In the genomic region with DNA sequence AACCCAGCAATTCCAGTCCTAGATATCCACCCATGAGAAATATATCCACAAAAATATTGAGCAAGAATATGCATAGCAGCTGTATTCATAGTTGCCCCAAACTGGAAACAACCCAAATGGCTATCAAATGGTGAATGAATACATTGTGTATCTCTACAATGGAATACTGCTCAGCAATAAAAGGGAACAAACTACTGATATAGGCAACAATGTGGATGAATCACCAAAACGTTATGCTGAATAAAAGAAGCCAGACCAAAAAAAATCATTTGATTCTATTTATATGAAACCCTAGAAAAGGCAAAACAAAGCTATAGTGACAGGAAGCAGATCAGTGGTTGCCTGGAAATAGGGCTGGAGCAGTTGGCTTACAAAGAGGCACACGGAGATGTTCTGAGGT, we compare ENCODE assay signal across 23 cellular contexts. TPM values are rescaled to one million over a fixed set of nuclear protein-coding genes. Genes with fewer than 3 reads are reported as not detected.
DNase-seq lines count a peak whose midpoint lies in the region; ATAC-seq, FAIRE-seq and TF ChIP-seq lines count a peak whose summit lies in the region.
"Had no signal": no experiment of that assay in that cellular context is flagged by ENCODE, and none has a peak within 500 bp of the region (broad histone marks: within the 10 kb centered on the region; RNA-seq: fewer than 3 reads in every experiment).

No MANE protein-coding gene starts in this region.

- TF ChIP-seq EP300 in esophagus muscularis mucosa (IDR thresholded peaks at IDR 0.05): no peak

- no peaks in the 10 kb centered on the region for H3K27me3 Mint-ChIP-seq in Calu3 (ENCODE audit: unreplicated experiment)
- H3K27me3 Mint-ChIP-seq: activated CD4-positive, alpha-beta T cell treated with anti-CD3 and anti-CD28 coated beads for 36 hours; progenitor cell of endocrine pancreas; T-cell had no signal

- H3K4me3 ChIP-seq in PC-3 (ENCODE audit: low read length) (no peak overlapping the region), esophagus muscularis mucosa (no peak overlapping the region), kidney (ENCODE audit: low read length in 2 of 2) (no peak overlapping the region)
- H3K4me3 ChIP-seq: GM12878, smooth muscle cell, thyroid gland had no signal

- H3K27ac ChIP-seq in PC-3 (ENCODE audit: low read length) (no peak overlapping the region), esophagus muscularis mucosa (replicated peaks in 1 of 4) (no peak overlapping the region), kidney (ENCODE audit: low read depth in 2 of 2, low read length in 2 of 2) (no peak overlapping the region)
- H3K27ac ChIP-seq: thyroid gland had no signal

- FAIRE-seq in islet of Langerhans (lab: Jason Lieb, UNC) (peak; percentile 45), kidney (lab: Jason Lieb, UNC) (no peak)
- FAIRE-seq: GM12878 had no signal

- no peaks in the 10 kb centered on the region for H3K9me3 ChIP-seq in PC-3 (ENCODE audit: low read length)
- H3K9me3 ChIP-seq in esophagus muscularis mucosa: no peaks in the 10 kb centered on the region
- H3K9me3 ChIP-seq in kidney (ENCODE audit: control insufficient read depth in 1 of 2, low read length in 2 of 2): no peaks in the 10 kb centered on the region
- H3K9me3 ChIP-seq: thyroid gland had no signal

- TF ChIP-seq CTCF in PC-3 (conservative IDR thresholded peaks at IDR 0.05; ENCODE audit: low read depth, low read length): no peak
- no peak for TF ChIP-seq CTCF in Calu3 (IDR thresholded peaks at IDR 0.05; ENCODE audit: unreplicated experiment)
- TF ChIP-seq CTCF in esophagus muscularis mucosa (IDR thresholded peaks at IDR 0.05): no peak
- TF ChIP-seq CTCF in kidney (IDR thresholded peaks at IDR 0.05; ENCODE audit: borderline replicate concordance, extremely low read depth, insufficient read depth): no peak

- no peak overlapping the region for H3K4me3 Mint-ChIP-seq in Calu3 (ENCODE audit: low read depth, unreplicated experiment)
- H3K4me3 Mint-ChIP-seq: activated CD4-positive, alpha-beta T cell treated with anti-CD3 and anti-CD28 coated beads for 36 hours; activated T-cell treated with anti-CD3 and anti-CD28 coated beads, Interleukin-2, amount 50 U/mL, for 4 hours; T-cell had no signal

- H2AFZ ChIP-seq in PC-3 (ENCODE audit: low read length): no peak overlapping the region

- no peaks in the 10 kb centered on the region for H4K20me1 ChIP-seq in PC-3 (ENCODE audit: low read length)

- BruUV-seq in PC-3 (replicated peaks; lab: Mats Ljungman, UMichigan): no TSS peak
- no TSS peak for BruUV-seq in Calu3 (replicated peaks; lab: Mats Ljungman, UMichigan)

- DNase-seq in PC-3: peak; percentile 26
- DNase-seq in dermis blood vessel endothelial cell: peak; percentile 79
- DNase-seq in Calu3: no peak
- no peak for DNase-seq in esophagus muscularis mucosa (ENCODE audit: extremely low spot score)
- no peak for DNase-seq in kidney
- DNase-seq: activated CD4-positive, alpha-beta T cell treated with anti-CD3 and anti-CD28 coated beads for 36 hours; activated naive CD4-positive, alpha-beta T cell; activated T-cell treated with anti-CD3 and anti-CD28 coated beads, Interleukin-2, amount 50 U/mL, for 4 hours; amygdala; cerebellar nuclear complex; DMS79 treated with DMSO at 0.1 percent for 48 hours; effector CD8-positive, alpha-beta T cell; NCI-H2081 treated with DMSO at 0.1 percent for 48 hours; NCI-H446; SHP77; stimulated activated naive CD4-positive, alpha-beta T cell treated with Interleukin-2 at 50 U/mL for 16 hours; T-cell; thyroid gland had no signal

- no peak overlapping the region for H3K27ac Mint-ChIP-seq in Calu3 (ENCODE audit: unreplicated experiment)
- H3K27ac Mint-ChIP-seq: T-cell had no signal

- H3K4me1 Mint-ChIP-seq in Calu3 (ENCODE audit: low read depth, unreplicated experiment): peaks cover 8% of the 10 kb centered on the region

- H3F3A ChIP-seq in PC-3 (ENCODE audit: low read length, unreplicated experiment): no peaks in the 10 kb centered on the region

- TF ChIP-seq POLR2A in esophagus muscularis mucosa (IDR thresholded peaks at IDR 0.05; ENCODE audit: low read depth): no peak

- 63% methylated on average over 2 of the region's 2 CpGs for WGBS in esophagus muscularis mucosa

- CTCF ChIA-PET in PC-3 (lab: Charles Lee): interaction anchor here (1.4 to 1.5 kb wide), 2 partner anchors 92 to 94 kb away, joined by 4 to 7 read pairs; no protein-coding TSS in a partner anchor
- CTCF ChIA-PET in Calu3 (lab: Charles Lee): interaction anchor here (0.6 to 1.4 kb wide), 2 partner anchors 8 to 94 kb away, joined by 3 read pairs; no protein-coding TSS in a partner anchor

- POLR2A ChIA-PET in PC-3 (lab: Charles Lee; ENCODE audit: unreplicated experiment): interaction anchor here (0.6 kb wide), 1 partner anchor 12 kb away, joined by 3 read pairs; no protein-coding TSS in a partner anchor

- H3K36me3 Mint-ChIP-seq in Calu3 (ENCODE audit: insufficient read depth, unreplicated experiment): no peaks in the 10 kb centered on the region
- H3K36me3 Mint-ChIP-seq: T-cell had no signal

- peak; percentile 47 for ATAC-seq in PC-3
- ATAC-seq in HG02870 (IDR thresholded peaks at IDR 0.05; ENCODE audit: unreplicated experiment): no peak
- ATAC-seq: activated CD4-positive, alpha-beta T cell treated with anti-CD3 and anti-CD28 coated beads for 36 hours; activated T-cell treated with anti-CD3 and anti-CD28 coated beads, Interleukin-2, amount 50 U/mL, for 4 hours; GM12878; T-cell had no signal

- no peaks in the 10 kb centered on the region for H3K27me3 ChIP-seq in PC-3 (ENCODE audit: low read length)
- H3K27me3 ChIP-seq in esophagus muscularis mucosa: no peaks in the 10 kb centered on the region
- H3K27me3 ChIP-seq: thyroid gland had no signal

- no peak overlapping the region for H3K9ac ChIP-seq in PC-3 (ENCODE audit: low read length)
- no peak overlapping the region for H3K9ac ChIP-seq in kidney (ENCODE audit: low read length in 2 of 2)

- H3K4me1 ChIP-seq in PC-3 (ENCODE audit: insufficient read depth, low read length) (no peaks in the 10 kb centered on the region), esophagus muscularis mucosa (peaks cover 0 to 5% (median 0%) of the 10 kb centered on the region in 4 donors), kidney (ENCODE audit: control insufficient read depth in 1 of 2, insufficient read depth in 1 of 2, low read depth in 1 of 2, low read length in 2 of 2) (no peaks in the 10 kb centered on the region)

- H3K4me2 ChIP-seq in PC-3 (ENCODE audit: low read length): no peak overlapping the region
- H3K4me2 ChIP-seq: smooth muscle cell had no signal

- H3K36me3 ChIP-seq in PC-3 (ENCODE audit: low read depth, low read length): no peaks in the 10 kb centered on the region
- H3K36me3 ChIP-seq in esophagus muscularis mucosa: no peaks in the 10 kb centered on the region
- no peaks in the 10 kb centered on the region for H3K36me3 ChIP-seq in kidney (ENCODE audit: control insufficient read depth in 1 of 2, insufficient read depth in 2 of 2, low read length in 2 of 2)
- H3K36me3 ChIP-seq: thyroid gland had no signal

- H3K9me3 Mint-ChIP-seq in Calu3 (ENCODE audit: low read depth, unreplicated experiment): no peaks in the 10 kb centered on the region
- H3K9me3 Mint-ChIP-seq: activated T-cell treated with anti-CD3 and anti-CD28 coated beads, Interleukin-2, amount 50 U/mL, for 4 hours; T-cell had no signal

- H3K9me2 ChIP-seq in PC-3 (replicated peaks; ENCODE audit: low read length): no peaks in the 10 kb centered on the region

- intact Hi-C loops in PC-3 (cut with micrococcal nuclease): no loop called here
- intact Hi-C loops in Calu3 (cut with micrococcal nuclease; ENCODE audit: unreplicated experiment): loop anchor here (10.0 kb wide), 1 partner anchor 89 kb away; no protein-coding TSS in a partner anchor
- intact Hi-C loops in esophagus muscularis mucosa (cut with DNase I): loop anchor here (2.0 to 10.0 kb wide), 2 partner anchors 91 to 289 kb away; no protein-coding TSS in a partner anchor
- intact Hi-C loops in kidney (cut with DNase I): no loop called here

- H3K79me2 ChIP-seq in PC-3 (ENCODE audit: low read length): no peaks in the 10 kb centered on the region

RNA-seq across cellular contexts. Expression of gene CMTM7, which starts 15.6 kb away (rescaled TPM):
- total RNA-seq in PC-3 (2014; rRNA removed) (37.1 and 71.0 TPM in 2 replicates), dermis blood vessel endothelial cell (19.1 and 31.3 TPM in 2 replicates), Calu3 (2022) (113 and 131 TPM in 2 replicates), esophagus muscularis mucosa (10 to 100 TPM in 1 of 4 donors, 1 to 10 TPM in 3; 8.2 to 10.8 (median 8.5) TPM), kidney (38.2 TPM)
- polyA plus RNA-seq in kidney (ENCODE audit: insufficient read depth, low read depth, low replicate concordance): 26.0 TPM

Comparison
In these comparisons a context has a peak if more than half of its experiments do, and no peak if none do; other contexts are left out.
1. DNase-seq: peak in PC-3 (single experiment) and dermis blood vessel endothelial cell (single experiment); none in Calu3 (single experiment), esophagus muscularis mucosa (single experiment) and kidney (single experiment).
2. intact Hi-C loops: an anchor here in Calu3 (10.0 kb wide) and esophagus muscularis mucosa (2.0 to 10.0 kb wide); none called in PC-3 and kidney.